In genomic region chr20:40218296-40218955, GRCh38 we compare ENCODE assay signal across 17 cellular contexts.
"Had no signal": no experiment of that assay in that cellular context is flagged by ENCODE, and none has a peak within 500 bp of the region (broad histone marks: within the 10 kb centered on the region; RNA-seq: fewer than 3 reads in every experiment).

No MANE protein-coding gene starts in this region.

- DNase-seq: activated CD4-positive, alpha-beta T cell treated with anti-CD3 and anti-CD28 coated beads for 4 hours; activated CD8-positive, alpha-beta memory T cell treated with anti-CD3 and anti-CD28 coated beads, Interleukin-2, amount 50 U/mL, for 48 hours; activated CD8-positive, alpha-beta T cell treated with anti-CD3 and anti-CD28 coated beads, Interleukin-2, amount 10 ng/mL, durations not matched to agents 7 days and 5 days; activated naive CD4-positive, alpha-beta T cell treated with Interleukin-2 at 50 U/mL for 16 hours; colonic mucosa; effector CD4-positive, alpha-beta T cell; foreskin keratinocyte; heart right ventricle; mucosa of descending colon; naive thymus-derived CD8-positive, alpha-beta T cell; stomach; T-helper 9 cell; tibial artery; WERI-Rb-1 had no signal

- H3K4me3 ChIP-seq: colonic mucosa, heart right ventricle, lung, mucosa of descending colon, skin epidermis, stomach, tibial artery, vagina had no signal
